In genomic region chr3:55483196-55484095, GRCh38 we compare ENCODE assay signal across 18 cellular contexts. TPM values are rescaled to one million over a fixed set of nuclear protein-coding genes. Genes with fewer than 3 reads are reported as not detected.
DNase-seq lines count a peak whose midpoint lies in the region; ATAC-seq, FAIRE-seq and TF ChIP-seq lines count a peak whose summit lies in the region.
"Had no signal": no experiment of that assay in that cellular context is flagged by ENCODE, and none has a peak within 500 bp of the region (broad histone marks: within the 10 kb centered on the region; RNA-seq: fewer than 3 reads in every experiment).

No MANE protein-coding gene starts in this region.

- POLR2A ChIA-PET in activated CD4-positive, alpha-beta T cell treated with anti-CD3 and anti-CD28 coated beads, Interleukin-2, amount 10 ng/mL, durations not matched to agents 7 days and 5 days (lab: Charles Lee): no interaction called here

- H3K9me3 ChIP-seq in kidney (ENCODE audit: control insufficient read depth in 1 of 2, low read length in 2 of 2) (no peaks in the 10 kb centered on the region), suprapubic skin (no peaks in the 10 kb centered on the region)
- H3K9me3 ChIP-seq: tibial nerve had no signal

- peaks cover 85% of the 10 kb centered on the region for H3K27me3 Mint-ChIP-seq in activated CD4-positive, alpha-beta T cell treated with anti-CD3 and anti-CD28 coated beads, Interleukin-2, amount 10 ng/mL, durations not matched to agents 7 days and 5 days
- peaks cover 56% of the 10 kb centered on the region for H3K27me3 Mint-ChIP-seq in dendritic cell treated with granulocyte-macrophage colony-stimulating factor and Interleukin-4, amounts not matched to agents 40 ng/mL and 50 ng/mL, for 4 days

- peaks cover 22% of the 10 kb centered on the region for H3K4me1 Mint-ChIP-seq in activated CD4-positive, alpha-beta T cell treated with anti-CD3 and anti-CD28 coated beads, Interleukin-2, amount 10 ng/mL, durations not matched to agents 7 days and 5 days
- H3K4me1 Mint-ChIP-seq in dendritic cell treated with granulocyte-macrophage colony-stimulating factor and Interleukin-4, amounts not matched to agents 40 ng/mL and 50 ng/mL, for 4 days (ENCODE audit: low read depth): peaks cover 54% of the 10 kb centered on the region

- ATAC-seq in left lobe of liver: no peak
- no peak for ATAC-seq in GM18867 (IDR thresholded peaks at IDR 0.05; ENCODE audit: unreplicated experiment)
- ATAC-seq: HCT116, right cardiac atrium had no signal

- TF ChIP-seq POLR2A in suprapubic skin (IDR thresholded peaks at IDR 0.05): no peak

- WGBS in suprapubic skin: 79% methylated on average over 40 of the region's 40 CpGs

- H3K27me3 ChIP-seq in suprapubic skin: peaks cover 40% of the 10 kb centered on the region

- H3K4me3 Mint-ChIP-seq in activated CD4-positive, alpha-beta T cell treated with anti-CD3 and anti-CD28 coated beads, Interleukin-2, amount 10 ng/mL, durations not matched to agents 7 days and 5 days: no peak overlapping the region
- H3K4me3 Mint-ChIP-seq in dendritic cell treated with granulocyte-macrophage colony-stimulating factor and Interleukin-4, amounts not matched to agents 40 ng/mL and 50 ng/mL, for 4 days: peak overlapping the region; percentile 88
- H3K4me3 Mint-ChIP-seq: activated CD4-positive, alpha-beta T cell treated with anti-CD3 and anti-CD28 coated beads, Interleukin-2, amount 10 ng/mL, durations not matched to agents 24 days and 14 days; central memory CD8-positive, alpha-beta T cell had no signal

- H3K4me3 ChIP-seq in kidney (ENCODE audit: low read length in 2 of 2): no peak overlapping the region
- H3K4me3 ChIP-seq in suprapubic skin: peak overlapping the region; percentile 44

- no peaks in the 10 kb centered on the region for H3K9me3 Mint-ChIP-seq in activated CD4-positive, alpha-beta T cell treated with anti-CD3 and anti-CD28 coated beads, Interleukin-2, amount 10 ng/mL, durations not matched to agents 7 days and 5 days
- H3K9me3 Mint-ChIP-seq in dendritic cell treated with granulocyte-macrophage colony-stimulating factor and Interleukin-4, amounts not matched to agents 40 ng/mL and 50 ng/mL, for 4 days: no peaks in the 10 kb centered on the region
- H3K9me3 Mint-ChIP-seq: activated CD4-positive, alpha-beta T cell treated with anti-CD3 and anti-CD28 coated beads, Interleukin-2, amount 10 ng/mL, durations not matched to agents 24 days and 14 days; activated T-helper 2 cell treated with anti-CD3 and anti-CD28 coated beads, Interferon-gamma antibody, Interleukin-2, Interleukin-4, amounts not matched to agents 10 μg/mL and 5 μg/mL and 100 μg/mL, durations not matched to agents 14 hours and 24 hours and 36 hours had no signal

- CTCF ChIA-PET in activated CD4-positive, alpha-beta T cell treated with anti-CD3 and anti-CD28 coated beads, Interleukin-2, amount 10 ng/mL, durations not matched to agents 7 days and 5 days (lab: Charles Lee): interaction anchor here (0.6 kb wide), 1 partner anchor 1689 kb away, joined by 4 read pairs; no protein-coding TSS in a partner anchor

- no peak for FAIRE-seq in kidney (lab: Jason Lieb, UNC)
- FAIRE-seq: frontal cortex, GM12892 had no signal

- H3K36me3 ChIP-seq in kidney (ENCODE audit: control insufficient read depth in 1 of 2, insufficient read depth in 2 of 2, low read length in 2 of 2): no peaks in the 10 kb centered on the region
- no peaks in the 10 kb centered on the region for H3K36me3 ChIP-seq in suprapubic skin
- H3K36me3 ChIP-seq: tibial nerve had no signal

- DNase-seq in activated CD4-positive, alpha-beta T cell treated with anti-CD3 and anti-CD28 coated beads, Interleukin-2, amount 10 ng/mL, durations not matched to agents 7 days and 5 days: no peak
- no peak for DNase-seq in activated CD4-positive, alpha-beta T cell treated with anti-CD3 and anti-CD28 coated beads for 1 hour
- DNase-seq in kidney (peak; percentile 65), suprapubic skin (ENCODE audit: low spot score in 2 of 2) (no peak), left lobe of liver (ENCODE audit: low spot score) (no peak), NCI-H2227 (lab: John Stamatoyannopoulos, UW; ENCODE audit: unreplicated experiment) (no peak)
- DNase-seq: activated CD4-positive, alpha-beta T cell treated with anti-CD3 and anti-CD28 coated beads, Interleukin-2, amount 10 ng/mL, durations not matched to agents 24 days and 14 days; NCI-H1930 had no signal

- no peak for TF ChIP-seq EP300 in suprapubic skin (IDR thresholded peaks at IDR 0.05)

- no peaks in the 10 kb centered on the region for H3K36me3 Mint-ChIP-seq in activated CD4-positive, alpha-beta T cell treated with anti-CD3 and anti-CD28 coated beads, Interleukin-2, amount 10 ng/mL, durations not matched to agents 7 days and 5 days (ENCODE audit: low read depth)
- peaks cover 63% of the 10 kb centered on the region for H3K36me3 Mint-ChIP-seq in dendritic cell treated with granulocyte-macrophage colony-stimulating factor and Interleukin-4, amounts not matched to agents 40 ng/mL and 50 ng/mL, for 4 days (ENCODE audit: low read depth)

- H3K4me1 ChIP-seq in kidney (ENCODE audit: control insufficient read depth in 1 of 2, insufficient read depth in 1 of 2, low read depth in 1 of 2, low read length in 2 of 2): peaks cover 0 to 13% of the 10 kb centered on the region in 2 donors
- peaks cover 54% of the 10 kb centered on the region for H3K4me1 ChIP-seq in suprapubic skin

- peak overlapping the region; percentile 19 for H3K27ac Mint-ChIP-seq in activated CD4-positive, alpha-beta T cell treated with anti-CD3 and anti-CD28 coated beads, Interleukin-2, amount 10 ng/mL, durations not matched to agents 7 days and 5 days
- H3K27ac Mint-ChIP-seq in dendritic cell treated with granulocyte-macrophage colony-stimulating factor and Interleukin-4, amounts not matched to agents 40 ng/mL and 50 ng/mL, for 4 days: peak overlapping the region; percentile 84
- H3K27ac Mint-ChIP-seq: activated CD4-positive, alpha-beta T cell treated with anti-CD3 and anti-CD28 coated beads, Interleukin-2, amount 10 ng/mL, durations not matched to agents 24 days and 14 days; activated T-helper 2 cell treated with anti-CD3 and anti-CD28 coated beads, Interferon-gamma antibody, Interleukin-2, Interleukin-4, amounts not matched to agents 10 μg/mL and 5 μg/mL and 100 μg/mL, durations not matched to agents 14 hours and 24 hours and 36 hours had no signal

- TF ChIP-seq CTCF in kidney (IDR thresholded peaks at IDR 0.05; ENCODE audit: borderline replicate concordance, extremely low read depth, insufficient read depth) (no peak), suprapubic skin (IDR thresholded peaks at IDR 0.05) (no peak)

- H3K27ac ChIP-seq in kidney (ENCODE audit: low read depth in 2 of 2, low read length in 2 of 2) (no peak overlapping the region), suprapubic skin (no peak overlapping the region)
- H3K27ac ChIP-seq: tibial nerve had no signal

- intact Hi-C loops in dendritic cell treated with granulocyte-macrophage colony-stimulating factor and Interleukin-4, amounts not matched to agents 40 ng/mL and 50 ng/mL, for 4 days (cut with micrococcal nuclease): loop anchor here (2.0 to 10.0 kb wide), 2 partner anchors 411 to 767 kb away; no protein-coding TSS in a partner anchor
- intact Hi-C loops in kidney (cut with DNase I): no loop called here

- no peak overlapping the region for H3K9ac ChIP-seq in kidney (ENCODE audit: low read length in 2 of 2)

RNA-seq across cellular contexts. Expression of gene WNT5A, which starts 3.7 kb away (rescaled TPM):
- not detected for total RNA-seq in activated CD4-positive, alpha-beta T cell treated with anti-CD3 and anti-CD28 coated beads, Interleukin-2, amount 10 ng/mL, durations not matched to agents 7 days and 5 days
- total RNA-seq in kidney: 9.9 TPM
- polyA plus RNA-seq in kidney (ENCODE audit: insufficient read depth, low read depth, low replicate concordance): 0.67 TPM
- total RNA-seq in suprapubic skin: 10 to 100 TPM in 1 of 4 donors, 1 to 10 TPM in 3; 8.9 to 13.9 (median 9.3) TPM
- total RNA-seq in left lobe of liver: 4.3 TPM
- total RNA-seq: activated CD4-positive, alpha-beta T cell treated with anti-CD3 and anti-CD28 coated beads, Interleukin-2, amount 10 ng/mL, durations not matched to agents 24 days and 14 days; T-helper 1 cell treated with Interleukin-12 subunit alpha and Interleukin-12 subunit beta and Interleukin-4 antibody, amounts not matched to agents 30 ng/mL and 1 ng/mL, for 36 hours had no signal
